10 cellular contexts compared by ENCODE assay signal in genomic region chr3:15488002-15488401, GRCh38. TPM values are rescaled to one million over a fixed set of nuclear protein-coding genes. Genes with fewer than 3 reads are reported as not detected.
"Had no signal": no experiment of that assay in that cellular context is flagged by ENCODE, and none has a peak within 500 bp of the region (broad histone marks: within the 10 kb centered on the region; RNA-seq: fewer than 3 reads in every experiment).

No MANE protein-coding gene starts in this region.

- H3K4me1 ChIP-seq: HAP-1 had no signal

- H3K27ac Mint-ChIP-seq: GM23338, H9, HFFc6 had no signal

- H3K4me3 ChIP-seq: GM23248, GM23338, HAP-1 had no signal

- H3K9me3 Mint-ChIP-seq: H9, HFFc6 had no signal

- H3K36me3 ChIP-seq: HAP-1 had no signal

- ATAC-seq: GM23338, HCT116 had no signal

- H3K4me3 Mint-ChIP-seq: GM23338, H9, HFFc6 had no signal

- H3K27ac ChIP-seq: GM23248 had no signal

- H3K9me3 ChIP-seq: HAP-1 had no signal

- H3K4me1 Mint-ChIP-seq: GM23338 had no signal

- H3K4me2 ChIP-seq: GM23338 had no signal

- DNase-seq: GM23248, GOT3, H7, H9, HCEC 1CT, HFFc6 had no signal

- H2AFZ ChIP-seq: GM23248, GM23338 had no signal

- H3K9ac ChIP-seq: GM23248 had no signal

RNA-seq across cellular contexts. Expression of gene COLQ, which starts 33.5 kb away (rescaled TPM):
- total RNA-seq: H4 had no signal
